19 cellular contexts compared by ENCODE assay signal in genomic region chr1:116912846-116913245, GRCh38.
"Had no signal": no experiment of that assay in that cellular context is flagged by ENCODE, and none has a peak within 500 bp of the region (broad histone marks: within the 10 kb centered on the region; RNA-seq: fewer than 3 reads in every experiment).

No MANE protein-coding gene starts in this region.

- H3K27ac Mint-ChIP-seq: activated naive CD8-positive, alpha-beta T cell treated with anti-CD3 and anti-CD28 coated beads, Interleukin-2, amount 10 ng/mL, durations not matched to agents 7 days and 5 days; activated T-helper 1 cell treated with anti-CD3 and anti-CD28 coated beads, Interleukin-12 subunit alpha, Interleukin-12 subunit beta, Interleukin-2, Interleukin-4 antibody, amounts not matched to agents 30 ng/mL and 10 ng/mL and 1 ng/mL, durations not matched to agents 14 hours and 24 hours and 36 hours; effector memory CD8-positive, alpha-beta T cell; memory B cell; nephron; stimulated activated memory B cell treated with anti-CD40 and anti-IgM and Interleukin-4, amounts not matched to agents 10 μg/mL and 1 μg/mL and 100 μg/mL, for 72 hours; T-cell had no signal

- H3K27ac ChIP-seq: breast epithelium, epithelial cell of prostate, gastrocnemius medialis, left lung, prostate gland, SK-N-MC, tibial artery had no signal

- H3K4me3 ChIP-seq: breast epithelium, gastrocnemius medialis, left lung, prostate gland, SK-N-MC, tibial artery had no signal

- H3K27me3 ChIP-seq: breast epithelium, tibial artery had no signal

- H3K4me1 Mint-ChIP-seq: memory B cell had no signal

- H3K9me3 ChIP-seq: breast epithelium, gastrocnemius medialis, heart right ventricle, left lung, prostate gland, tibial artery had no signal

- H3K36me3 Mint-ChIP-seq: memory B cell; stimulated activated memory B cell treated with anti-CD40 and anti-IgM and Interleukin-4, amounts not matched to agents 10 μg/mL and 1 μg/mL and 100 μg/mL, for 72 hours; T-cell had no signal

- H3K9me3 Mint-ChIP-seq: activated naive CD8-positive, alpha-beta T cell treated with anti-CD3 and anti-CD28 coated beads, Interleukin-2, amount 10 ng/mL, durations not matched to agents 7 days and 5 days; activated T-helper 1 cell treated with anti-CD3 and anti-CD28 coated beads, Interleukin-12 subunit alpha, Interleukin-12 subunit beta, Interleukin-2, Interleukin-4 antibody, amounts not matched to agents 30 ng/mL and 10 ng/mL and 1 ng/mL, durations not matched to agents 14 hours and 24 hours and 36 hours; effector memory CD8-positive, alpha-beta T cell; memory B cell; nephron; stimulated activated memory B cell treated with anti-CD40 and anti-IgM and Interleukin-4, amounts not matched to agents 10 μg/mL and 1 μg/mL and 100 μg/mL, for 72 hours; T-cell had no signal

- ATAC-seq: effector memory CD8-positive, alpha-beta T cell; gastrocnemius medialis; heart right ventricle; left lung; stimulated activated memory B cell treated with anti-CD40 and anti-IgM and Interleukin-4, amounts not matched to agents 10 μg/mL and 1 μg/mL and 100 μg/mL, for 72 hours; T-cell had no signal

- H3K36me3 ChIP-seq: breast epithelium, gastrocnemius medialis, heart right ventricle, left lung, prostate gland, tibial artery had no signal

- H3K4me3 Mint-ChIP-seq: activated naive CD8-positive, alpha-beta T cell treated with anti-CD3 and anti-CD28 coated beads, Interleukin-2, amount 10 ng/mL, durations not matched to agents 7 days and 5 days; activated T-helper 1 cell treated with anti-CD3 and anti-CD28 coated beads, Interleukin-12 subunit alpha, Interleukin-12 subunit beta, Interleukin-2, Interleukin-4 antibody, amounts not matched to agents 30 ng/mL and 10 ng/mL and 1 ng/mL, durations not matched to agents 14 hours and 24 hours and 36 hours; effector memory CD8-positive, alpha-beta T cell; memory B cell; nephron; stimulated activated memory B cell treated with anti-CD40 and anti-IgM and Interleukin-4, amounts not matched to agents 10 μg/mL and 1 μg/mL and 100 μg/mL, for 72 hours; T-cell had no signal

- DNase-seq: activated naive CD8-positive, alpha-beta T cell treated with anti-CD3 and anti-CD28 coated beads, Interleukin-2, amount 10 ng/mL, durations not matched to agents 7 days and 5 days; anterior cingulate cortex; dermis blood vessel endothelial cell; effector memory CD8-positive, alpha-beta T cell; gastrocnemius medialis; heart right ventricle; left lung; stimulated activated CD4-positive, alpha-beta T cell treated with anti-CD3 and anti-CD28 coated beads, Interleukin-2, amount 100 ng/mL, for 48 hours; T-cell; T-helper 9 cell; tibial artery had no signal
